7 cellular contexts compared by ENCODE assay signal in the genomic region with DNA sequence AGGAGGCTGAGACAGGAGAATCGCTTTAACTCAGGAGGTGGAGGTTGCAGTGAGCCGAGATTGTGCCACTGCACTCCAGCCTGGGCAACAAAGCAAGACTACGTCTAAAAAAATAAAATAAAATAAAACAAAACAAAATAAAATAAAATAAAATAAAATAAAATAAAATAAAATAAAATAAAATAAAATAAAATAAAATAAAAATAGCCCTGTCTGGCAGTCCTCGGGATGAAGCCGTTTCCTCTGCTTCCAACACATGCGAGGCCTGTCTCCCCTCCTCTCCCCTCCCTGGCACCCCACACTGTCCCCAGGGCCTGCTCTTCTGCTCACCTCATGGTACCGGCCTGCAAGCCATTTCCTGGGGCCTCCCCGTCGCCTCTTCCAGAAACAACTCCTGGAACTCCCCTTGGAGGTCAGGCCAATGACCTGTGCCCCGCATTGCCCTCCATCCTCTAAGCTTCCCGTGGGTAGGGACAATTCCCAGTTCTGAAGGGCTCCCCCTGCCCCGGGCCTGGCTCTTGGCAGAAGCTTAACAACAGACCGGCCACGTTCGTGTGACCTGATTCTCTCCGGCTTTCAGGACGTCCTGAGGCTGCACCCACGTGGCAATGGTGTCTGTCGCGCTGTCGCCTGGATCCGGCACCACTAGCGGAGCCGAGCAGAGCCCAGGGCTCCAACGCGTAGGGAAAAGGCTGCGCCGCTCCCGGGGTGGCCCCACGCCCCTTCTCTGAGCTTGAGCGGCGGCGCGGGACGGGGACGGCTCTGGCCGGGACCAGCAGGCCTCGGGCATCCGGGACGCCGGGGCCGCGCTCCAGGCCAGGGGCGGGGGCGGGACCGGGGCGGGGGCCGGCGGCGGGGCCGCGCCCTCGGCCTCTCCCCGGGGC. TPM values are rescaled to one million over a fixed set of nuclear protein-coding genes. Genes with fewer than 3 reads are reported as not detected.
A peak's percentile ranks its signal among the peaks of the same experiment; 100 is the strongest.
DNase-seq lines count a peak whose midpoint lies in the region; ATAC-seq and TF ChIP-seq lines count a peak whose summit lies in the region.

No MANE protein-coding gene starts in this region.

- H3K36me3 Mint-ChIP-seq in activated T-cell treated with anti-CD3 and anti-CD28 coated beads, Interleukin-2, amount 50 U/mL, for 72 hours (ENCODE audit: insufficient read depth in 2 of 2): no peaks in the 10 kb centered on the region

- peak overlapping the region in 1 of 2 donors; percentile 35 for H3K27ac ChIP-seq in ovary

- peak overlapping the region; percentile 86 to 94 for H3K4me3 Mint-ChIP-seq in activated T-cell treated with anti-CD3 and anti-CD28 coated beads, Interleukin-2, amount 50 U/mL, for 72 hours

- peaks cover 2% of the 10 kb centered on the region for H3K4me1 ChIP-seq in ovary (ENCODE audit: insufficient read depth)

- no peaks in the 10 kb centered on the region for H3K9me3 Mint-ChIP-seq in activated T-cell treated with anti-CD3 and anti-CD28 coated beads, Interleukin-2, amount 50 U/mL, for 72 hours

- no peaks in the 10 kb centered on the region for H3K9me3 ChIP-seq in ovary

- peaks cover 34% of the 10 kb centered on the region for H3K4me1 Mint-ChIP-seq in activated T-cell treated with anti-CD3 and anti-CD28 coated beads, Interleukin-2, amount 50 U/mL, for 72 hours (ENCODE audit: low read depth)

- intact Hi-C loops in ovary (cut with DNase I): no loop called here

- TF ChIP-seq EP300 in ovary (IDR thresholded peaks at IDR 0.05): no peak

- no peak for TF ChIP-seq CTCF in GM12865 (IDR thresholded peaks at IDR 0.05; ENCODE audit: insufficient read depth, low read depth, low read length, missing control alignments)
- no peak for TF ChIP-seq CTCF in ovary (IDR thresholded peaks at IDR 0.05)

- TF ChIP-seq POLR2A in ovary (IDR thresholded peaks at IDR 0.05): peak; percentile 13

- H3K36me3 ChIP-seq in ovary: no peaks in the 10 kb centered on the region

- peak overlapping the region; percentile 67 for H3K27ac Mint-ChIP-seq in activated T-cell treated with anti-CD3 and anti-CD28 coated beads, Interleukin-2, amount 50 U/mL, for 72 hours

- H3K4me3 ChIP-seq in GM12865 (ENCODE audit: low read depth, low read length) (peak overlapping the region; percentile 88), ovary (peak overlapping the region; percentile 56)

- 9 to 18% (median 10%) methylated on average over 37 to 54 of the region's 54 CpGs for WGBS in ovary, 3 donors

- DNase-seq in GM12865 (ENCODE audit: low read depth) (peak; percentile 74), KBM-7 (peak; percentile 69), germinal center (ENCODE audit: low spot score) (peak; percentile 29), ovary (peak; percentile 36 to 72 (median 50)), SKM-1 treated with dmso at 0.1 percent for 144 hours (lab: John Stamatoyannopoulos, UW; ENCODE audit: unreplicated experiment) (no peak)
- peak; percentile 48 to 67 for DNase-seq in activated T-cell treated with anti-CD3 and anti-CD28 coated beads, Interleukin-2, amount 50 U/mL, for 72 hours

- in situ Hi-C loops in KBM-7 (cut with MboI; ENCODE audit: low pct_unique_long_range_greater_than_20kb, low sequenced_read_pairs): no loop called here

- ATAC-seq in activated T-cell treated with anti-CD3 and anti-CD28 coated beads, Interleukin-2, amount 50 U/mL, for 72 hours (replicated peaks in 1 of 2): peak; percentile 70 to 74
- ATAC-seq in GM19023 (IDR thresholded peaks at IDR 0.05; ENCODE audit: unreplicated experiment): no peak

- no peaks in the 10 kb centered on the region for H3K27me3 Mint-ChIP-seq in activated T-cell treated with anti-CD3 and anti-CD28 coated beads, Interleukin-2, amount 50 U/mL, for 72 hours (ENCODE audit: low read depth)

- no peaks in the 10 kb centered on the region for H3K27me3 ChIP-seq in ovary

RNA-seq across cellular contexts. Expression of a gene that starts 0.5 kb away (rescaled TPM):
- total RNA-seq in activated T-cell treated with anti-CD3 and anti-CD28 coated beads, Interleukin-2, amount 50 U/mL, for 72 hours: 10 to 100 TPM; 28.4 to 55.7 TPM
- 10 to 100 TPM; 12.3 to 62.9 (median 40.0) TPM for total RNA-seq in ovary
- 10 to 100 TPM; 23.0 to 29.6 TPM for polyA plus RNA-seq in ovary
